Comparison of ENCODE assay signal across 1 cellular context in genomic region chr1:117366982-117367768, GRCh38.
TF ChIP-seq lines count a peak whose summit lies in the region.

Gene MAN1A2 (plus strand): TSS chr1:117367449. CDS start chr1:117368184, 735 bp downstream.

TF ChIP-seq in HepG2, 621 proteins besides CTCF, POLR2A, EP300 and RAD21 (continued from another document and continues in another):
- TF ChIP-seq ZNF280B (CRISPR knock-in tag; IDR thresholded peaks at IDR 0.05; ENCODE audit: borderline replicate concordance) (no peak), ZNF264 (CRISPR knock-in tag; IDR thresholded peaks at IDR 0.05) (no peak), CEBPB (IDR thresholded peaks at IDR 0.05; ENCODE audit: borderline replicate concordance, low read depth, low read length) (no peak), CREBL2 (CRISPR knock-in tag; IDR thresholded peaks at IDR 0.05; ENCODE audit: borderline replicate concordance) (no peak), ZNF101 (CRISPR knock-in tag; IDR thresholded peaks at IDR 0.05; ENCODE audit: borderline replicate concordance, low read depth) (no peak), KLF9 (CRISPR knock-in tag; IDR thresholded peaks at IDR 0.05; ENCODE audit: low read depth) (no peak), NR1H2 (CRISPR knock-in tag; IDR thresholded peaks at IDR 0.05; ENCODE audit: borderline replicate concordance, low read depth) (no peak), KDM4B (CRISPR knock-in tag; IDR thresholded peaks at IDR 0.05) (no peak), SP2 (CRISPR knock-in tag; IDR thresholded peaks at IDR 0.05) (peak; percentile 73), ZBTB7B (CRISPR knock-in tag; IDR thresholded peaks at IDR 0.05) (no peak; the same call in 1 of the 2 replicates), HNF4G (IDR thresholded peaks at IDR 0.05; ENCODE audit: borderline replicate concordance, low read depth, low read length) (peak; percentile 28; the same call in 1 of the 2 replicates), HNF4G (CRISPR knock-in tag; IDR thresholded peaks at IDR 0.05; ENCODE audit: borderline replicate concordance, low read depth) (no peak), ETV5 (CRISPR knock-in tag; IDR thresholded peaks at IDR 0.05; ENCODE audit: borderline replicate concordance) (peak; percentile 74), SAFB2 (CRISPR knock-in tag; IDR thresholded peaks at IDR 0.05; ENCODE audit: borderline replicate concordance, low read depth) (0 out of 2 replicates have a peak, but pooled peaks have one; percentile 78), ZNF274 (CRISPR knock-in tag; IDR thresholded peaks at IDR 0.05) (no peak; the same call in 1 of the 2 replicates), YEATS4 (CRISPR knock-in tag; IDR thresholded peaks at IDR 0.05; ENCODE audit: borderline replicate concordance) (peak; percentile 84), LCORL (IDR thresholded peaks at IDR 0.05) (no peak), LCORL (CRISPR knock-in tag; IDR thresholded peaks at IDR 0.05) (no peak), HIVEP1 (CRISPR knock-in tag; IDR thresholded peaks at IDR 0.05) (no peak), KDM1A (CRISPR knock-in tag; IDR thresholded peaks at IDR 0.05) (no peak), SNAI1 (CRISPR knock-in tag; IDR thresholded peaks at IDR 0.05; ENCODE audit: borderline replicate concordance) (no peak), RAD51 (IDR thresholded peaks at IDR 0.05; ENCODE audit: borderline replicate concordance) (no peak), ZC3H4 (CRISPR knock-in tag; IDR thresholded peaks at IDR 0.05; ENCODE audit: borderline replicate concordance) (no peak), ZNF773 (CRISPR knock-in tag; IDR thresholded peaks at IDR 0.05; ENCODE audit: borderline replicate concordance) (no peak), HHEX (CRISPR knock-in tag; IDR thresholded peaks at IDR 0.05) (no peak), PATZ1 (CRISPR knock-in tag; IDR thresholded peaks at IDR 0.05) (peak; percentile 94), RFX1 (IDR thresholded peaks at IDR 0.05) (no peak), FOXM1 (CRISPR knock-in tag; IDR thresholded peaks at IDR 0.05) (no peak), ZNF414 (CRISPR knock-in tag; IDR thresholded peaks at IDR 0.05) (no peak), TRIM22 (IDR thresholded peaks at IDR 0.05) (no peak), HMGXB3 (CRISPR knock-in tag; IDR thresholded peaks at IDR 0.05; ENCODE audit: borderline replicate concordance) (no peak), ARNT2 (CRISPR knock-in tag; IDR thresholded peaks at IDR 0.05; ENCODE audit: low read depth) (0 out of 2 replicates have a peak, but pooled peaks have one; percentile 42), MAFK (conservative IDR thresholded peaks at IDR 0.05 in 1 of 2, IDR thresholded peaks at IDR 0.05 in 1 of 2; ENCODE audit: low read length in 2 of 2) (no peak), ZNF3 (CRISPR knock-in tag; IDR thresholded peaks at IDR 0.05) (no peak), SNRNP70 (IDR thresholded peaks at IDR 0.05; ENCODE audit: low read depth, low read length) (no peak), ISX (CRISPR knock-in tag; conservative IDR thresholded peaks at IDR 0.05) (no peak), CENPBD1 (CRISPR knock-in tag; IDR thresholded peaks at IDR 0.05; ENCODE audit: borderline replicate concordance, low read depth) (no peak), NFE2L2 (IDR thresholded peaks at IDR 0.05; ENCODE audit: low read length) (no peak), RARG (CRISPR knock-in tag; IDR thresholded peaks at IDR 0.05; ENCODE audit: low read depth) (no peak; the same call in 1 of the 2 replicates), MBNL3 (CRISPR knock-in tag; conservative IDR thresholded peaks at IDR 0.05) (no peak), ZNF512 (CRISPR knock-in tag; IDR thresholded peaks at IDR 0.05) (no peak), GABPB1 (CRISPR knock-in tag; IDR thresholded peaks at IDR 0.05) (peak; percentile 95), ZNF513 (CRISPR knock-in tag; conservative IDR thresholded peaks at IDR 0.05) (no peak), ZKSCAN8 (CRISPR knock-in tag; IDR thresholded peaks at IDR 0.05; ENCODE audit: borderline replicate concordance) (0 out of 2 replicates have a peak, but pooled peaks have one; percentile 18), ZC3H13 (CRISPR knock-in tag; IDR thresholded peaks at IDR 0.05) (0 out of 2 replicates have a peak, but pooled peaks have one; percentile 51), ZNF720 (CRISPR knock-in tag; IDR thresholded peaks at IDR 0.05) (no peak), ATF5 (CRISPR knock-in tag; IDR thresholded peaks at IDR 0.05; ENCODE audit: low read depth) (no peak), ZNF605 (CRISPR knock-in tag; IDR thresholded peaks at IDR 0.05) (peak; percentile 85), NFRKB (IDR thresholded peaks at IDR 0.05) (no peak), CCDC6 (CRISPR knock-in tag; IDR thresholded peaks at IDR 0.05) (no peak), RCOR2 (CRISPR knock-in tag; IDR thresholded peaks at IDR 0.05) (no peak), MXI1 (IDR thresholded peaks at IDR 0.05; ENCODE audit: borderline replicate concordance, low read depth, low read length) (peak; percentile 60; the same call in 2 of the 3 replicates), TGIF2 (CRISPR knock-in tag; IDR thresholded peaks at IDR 0.05) (no peak), CHD4 (IDR thresholded peaks at IDR 0.05; ENCODE audit: borderline replicate concordance, low read length) (no peak), U2AF1 (optimal IDR thresholded peaks at IDR 0.05; ENCODE audit: low read depth, low read length) (peak; percentile 69), ZNF777 (CRISPR knock-in tag; IDR thresholded peaks at IDR 0.05) (peak; percentile 100), RBAK (CRISPR knock-in tag; IDR thresholded peaks at IDR 0.05) (no peak), KAT7 (CRISPR knock-in tag; IDR thresholded peaks at IDR 0.05; ENCODE audit: borderline replicate concordance) (peak; percentile 74; the same call in 1 of the 2 replicates), KMT2A (CRISPR knock-in tag; IDR thresholded peaks at IDR 0.05) (peak; percentile 97), TEAD2 (CRISPR knock-in tag; IDR thresholded peaks at IDR 0.05) (no peak), ARNT (IDR thresholded peaks at IDR 0.05) (no peak), ATF7-NPFF (CRISPR knock-in tag; IDR thresholded peaks at IDR 0.05; ENCODE audit: low read depth) (no peak), THAP11 (CRISPR knock-in tag; IDR thresholded peaks at IDR 0.05) (peak; percentile 54), SYNCRIP (IDR thresholded peaks at IDR 0.05; ENCODE audit: insufficient read depth, low read depth, low read length) (no peak), ISL2 (CRISPR knock-in tag; IDR thresholded peaks at IDR 0.05) (no peak)
